Comparison of ENCODE assay signal across 19 cellular contexts in the genomic region with DNA sequence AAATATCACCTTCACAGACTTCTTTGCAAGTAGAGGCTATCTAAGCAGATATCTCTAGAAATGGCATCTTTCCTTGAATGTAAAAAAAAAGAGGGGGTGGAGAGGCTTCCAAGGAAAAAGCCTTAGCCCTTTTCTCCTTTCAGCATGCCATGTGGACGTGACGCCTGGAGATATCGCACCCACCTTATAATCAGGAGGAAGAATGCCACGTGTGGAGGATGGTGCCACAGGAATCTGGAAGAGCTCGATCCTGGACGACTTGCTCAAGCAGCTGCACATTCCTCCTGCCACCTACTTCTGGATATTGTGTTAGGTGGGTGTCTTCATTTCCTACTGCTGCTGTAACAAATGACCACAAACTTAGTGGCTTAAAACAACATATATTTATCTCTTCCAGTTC.
DNase-seq lines count a peak whose midpoint lies in the region; ATAC-seq and TF ChIP-seq lines count a peak whose summit lies in the region.
"Had no signal": no experiment of that assay in that cellular context is flagged by ENCODE, and none has a peak within 500 bp of the region (broad histone marks: within the 10 kb centered on the region; RNA-seq: fewer than 3 reads in every experiment).

No MANE protein-coding gene starts in this region.

- H3K27ac ChIP-seq in SK-N-SH (ENCODE audit: low read depth in 2 of 2, low read length in 1 of 2) (peak overlapping the region; percentile 81 to 88; a peak in 3 of 4 replicates), neuronal stem cell (replicated peaks; ENCODE audit: low read length) (no peak overlapping the region)
- H3K27ac ChIP-seq: hepatocyte, neutrophil had no signal

- H3F3A ChIP-seq in SK-N-SH (replicated peaks; ENCODE audit: insufficient read depth): peaks cover 6% of the 10 kb centered on the region

- H3K4me2 ChIP-seq in SK-N-SH: peak overlapping the region; percentile 64
- H3K4me2 ChIP-seq in neuronal stem cell (ENCODE audit: insufficient read depth, low read length, poor library complexity, severe bottlenecking): no peak overlapping the region
- H3K4me2 ChIP-seq: hepatocyte had no signal

- ATAC-seq in SK-N-SH treated with all-trans-retinoic acid at 6 μM for 48 hours: no peak
- ATAC-seq in GM19467 (IDR thresholded peaks at IDR 0.05; ENCODE audit: unreplicated experiment): no peak
- no peak for ATAC-seq in GM21528 (IDR thresholded peaks at IDR 0.05; ENCODE audit: low FRiP score, unreplicated experiment)
- ATAC-seq: Right ventricle myocardium inferior had no signal

- H4K20me1 ChIP-seq in SK-N-SH (ENCODE audit: insufficient read depth): no peaks in the 10 kb centered on the region

- H3K27me3 ChIP-seq in SK-N-SH (ENCODE audit: insufficient read depth) (no peaks in the 10 kb centered on the region), neuronal stem cell (ENCODE audit: control insufficient read depth in 3 of 3, insufficient read depth in 3 of 3, low read depth in 1 of 3, low read length in 3 of 3) (no peaks in the 10 kb centered on the region)
- H3K27me3 ChIP-seq: hepatocyte, neutrophil, tibial artery had no signal

- H3K79me2 ChIP-seq in SK-N-SH (ENCODE audit: insufficient read depth): no peaks in the 10 kb centered on the region
- H3K79me2 ChIP-seq: hepatocyte had no signal

- POLR2A ChIA-PET in SK-N-SH (lab: Yijun Ruan, JAX): no interaction called here

- no peak overlapping the region for H3K23ac ChIP-seq in neuronal stem cell (ENCODE audit: low read depth, low read length, poor library complexity)

- H3K4me3 ChIP-seq in SK-N-SH (ENCODE audit: low read depth in 2 of 2, low read length in 1 of 2) (no peak overlapping the region), neuronal stem cell (ENCODE audit: low read length in 2 of 2) (no peak overlapping the region)
- H3K4me3 ChIP-seq: hepatocyte, tibial artery had no signal

- H3K4me3 Mint-ChIP-seq in endothelial cell (ENCODE audit: unreplicated experiment): no peak overlapping the region
- H3K4me3 Mint-ChIP-seq: CD4-positive, alpha-beta T cell had no signal

- H3K4me1 Mint-ChIP-seq in endothelial cell (ENCODE audit: unreplicated experiment): peaks cover 18% of the 10 kb centered on the region

- no peak overlapping the region for H3K14ac ChIP-seq in neuronal stem cell (ENCODE audit: low read length)

- H2AFZ ChIP-seq in SK-N-SH (ENCODE audit: low read depth) (no peak overlapping the region), neuronal stem cell (ENCODE audit: low read length) (no peak overlapping the region)
- H2AFZ ChIP-seq: hepatocyte had no signal

- H3K79me1 ChIP-seq in neuronal stem cell (ENCODE audit: low read depth, low read length): no peaks in the 10 kb centered on the region

- no peak overlapping the region for H2BK120ac ChIP-seq in neuronal stem cell (ENCODE audit: low read depth, low read length)

- H3K9me3 Mint-ChIP-seq in endothelial cell (ENCODE audit: unreplicated experiment): no peaks in the 10 kb centered on the region
- H3K9me3 Mint-ChIP-seq: CD4-positive, alpha-beta T cell had no signal

- no peaks in the 10 kb centered on the region for H3K9me2 ChIP-seq in SK-N-SH

- TF ChIP-seq CTCF in SK-N-SH (IDR thresholded peaks at IDR 0.05) (no peak), endothelial cell (IDR thresholded peaks at IDR 0.05; ENCODE audit: unreplicated experiment) (no peak)

- H4K91ac ChIP-seq in neuronal stem cell (ENCODE audit: low read depth, low read length, poor library complexity): peak overlapping the region; percentile 24

- no peaks in the 10 kb centered on the region for H3K9me3 ChIP-seq in SK-N-SH
- H3K9me3 ChIP-seq in neuronal stem cell (replicated peaks in 1 of 2; ENCODE audit: control insufficient read depth in 2 of 2, insufficient read depth in 1 of 2, low read depth in 1 of 2, low read length in 2 of 2): no peaks in the 10 kb centered on the region
- H3K9me3 ChIP-seq: neutrophil, tibial artery had no signal

- no peaks in the 10 kb centered on the region for H3K27me3 Mint-ChIP-seq in endothelial cell (ENCODE audit: unreplicated experiment)

- no peak for TF ChIP-seq EP300 in SK-N-SH (IDR thresholded peaks at IDR 0.05; ENCODE audit: borderline replicate concordance in 1 of 2, low read depth in 1 of 2, low read length in 1 of 2)

- CTCF ChIA-PET in SK-N-SH (lab: Yijun Ruan, JAX): interaction anchor here (1.2 kb wide), 1 partner anchor 13 kb away, joined by 3 read pairs; no protein-coding TSS in a partner anchor

- H4K8ac ChIP-seq in neuronal stem cell (ENCODE audit: low read depth, low read length): no peak overlapping the region

- in situ Hi-C loops in G401 (cut with HindIII; ENCODE audit: low sequenced_read_pairs): no loop called here

- H3K9ac ChIP-seq in SK-N-SH (peak overlapping the region; percentile 39; the same call in 1 of the 2 replicates), neuronal stem cell (ENCODE audit: low read depth, low read length, poor library complexity) (no peak overlapping the region)

- no peaks in the 10 kb centered on the region for H3K36me3 Mint-ChIP-seq in endothelial cell (ENCODE audit: low read depth, unreplicated experiment)

- no peak overlapping the region for H2AK5ac ChIP-seq in neuronal stem cell (ENCODE audit: low read depth, low read length)

- H2BK5ac ChIP-seq in neuronal stem cell (ENCODE audit: low read length): no peak overlapping the region

- H3K27ac Mint-ChIP-seq in endothelial cell (ENCODE audit: unreplicated experiment): no peak overlapping the region
- H3K27ac Mint-ChIP-seq: CD4-positive, alpha-beta T cell had no signal

- H3K4me1 ChIP-seq in SK-N-SH (ENCODE audit: control insufficient read depth in 1 of 2, insufficient read depth in 2 of 2, low read depth in 1 of 2, low read length in 1 of 2) (peaks cover 0 to 21% of the 10 kb centered on the region in 2 experiments), neuronal stem cell (ENCODE audit: control insufficient read depth in 2 of 2, insufficient read depth in 1 of 2, low read depth in 1 of 2, low read length in 2 of 2) (peaks cover 12 to 13% of the 10 kb centered on the region in 2 donors)

- H2BK12ac ChIP-seq in neuronal stem cell (ENCODE audit: low read length): no peak overlapping the region

- H2BK15ac ChIP-seq in neuronal stem cell (ENCODE audit: low read length): no peak overlapping the region

- WGBS in SK-N-SH (ENCODE audit: low lambda C conversion rate): 82% methylated on average over 6 of the region's 6 CpGs
- no CpG with 5 or more reads among the region's 6 CpGs for WGBS in neuronal stem cell (ENCODE audit: extremely low coverage in 2 of 2, insufficient read length in 2 of 2, insufficient replicate concordance in 1 of 2), 2 donors

- no peak for TF ChIP-seq RAD21 in SK-N-SH (IDR thresholded peaks at IDR 0.05; ENCODE audit: low read length)

- H3K18ac ChIP-seq in neuronal stem cell (ENCODE audit: low read length): no peak overlapping the region

- no peak for DNase-seq in SK-N-SH
- peak; percentile 45 for DNase-seq in dermis blood vessel endothelial cell
- DNase-seq in neuronal stem cell (ENCODE audit: low spot score): no peak
- DNase-seq in endothelial cell (ENCODE audit: low spot score): no peak
- DNase-seq in G401 (ENCODE audit: low spot score): no peak
- DNase-seq: 8988T; activated gamma-delta T cell; CD4-positive, alpha-beta T cell; Karpas-422; NCI-H1436 treated with DMSO at 0.1 percent for 48 hours; NCI-H345; T-helper 2 cell; tibial artery had no signal

- H3K36me3 ChIP-seq in SK-N-SH (replicated peaks in 1 of 2; ENCODE audit: control insufficient read depth in 1 of 2, insufficient read depth in 2 of 2, low read length in 1 of 2): no peaks in the 10 kb centered on the region
- no peaks in the 10 kb centered on the region for H3K36me3 ChIP-seq in neuronal stem cell (replicated peaks in 1 of 2; ENCODE audit: control insufficient read depth in 2 of 2, insufficient read depth in 2 of 2, low read length in 2 of 2)
- H3K36me3 ChIP-seq: neutrophil, tibial artery had no signal

- no peak overlapping the region for H3K4ac ChIP-seq in neuronal stem cell (ENCODE audit: low read length)

TF ChIP-seq in SK-N-SH, 30 proteins besides CTCF, POLR2A, EP300 and RAD21 (continues in another document):
- TF ChIP-seq, protein P1, sequence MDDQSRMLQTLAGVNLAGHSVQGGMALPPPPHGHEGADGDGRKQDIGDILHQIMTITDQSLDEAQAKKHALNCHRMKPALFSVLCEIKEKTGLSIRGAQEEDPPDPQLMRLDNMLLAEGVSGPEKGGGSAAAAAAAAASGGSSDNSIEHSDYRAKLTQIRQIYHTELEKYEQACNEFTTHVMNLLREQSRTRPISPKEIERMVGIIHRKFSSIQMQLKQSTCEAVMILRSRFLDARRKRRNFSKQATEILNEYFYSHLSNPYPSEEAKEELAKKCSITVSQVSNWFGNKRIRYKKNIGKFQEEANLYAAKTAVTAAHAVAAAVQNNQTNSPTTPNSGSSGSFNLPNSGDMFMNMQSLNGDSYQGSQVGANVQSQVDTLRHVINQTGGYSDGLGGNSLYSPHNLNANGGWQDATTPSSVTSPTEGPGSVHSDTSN (IDR thresholded peaks at IDR 0.05): no peak
- TF ChIP-seq EZH2phosphoT487 (IDR thresholded peaks at IDR 0.05; ENCODE audit: borderline replicate concordance, low read depth) (no peak), SMC3 (IDR thresholded peaks at IDR 0.05; ENCODE audit: low read depth, low read length) (no peak), NRF1 (IDR thresholded peaks at IDR 0.05; ENCODE audit: low read depth, low read length) (no peak)

TF ChIP-seq in SK-N-SH treated with all-trans-retinoic acid at 6 μM for 48 hours, 23 proteins besides CTCF, POLR2A, EP300 and RAD21:
- no peak for TF ChIP-seq GLIS3 (CRISPR knock-in tag; IDR thresholded peaks at IDR 0.05)
- TF ChIP-seq CSDC2 (CRISPR knock-in tag; IDR thresholded peaks at IDR 0.05): no peak
